ENCODE assay signal across 8 cellular contexts in genomic region chr19:1269065-1269477, GRCh38. TPM values are rescaled to one million over a fixed set of nuclear protein-coding genes. Genes with fewer than 3 reads are reported as not detected.
DNase-seq lines count a peak whose midpoint lies in the region; TF ChIP-seq lines count a peak whose summit lies in the region.

CIRBP (plus strand) TSS chr19:1269332; CDS start chr19:1270934, 1,602 bp downstream.

- peak within 1 kb of the TSS; percentile 67 for H3K27ac ChIP-seq in MM.1S (ENCODE audit: low read length)

- H3K9me2 ChIP-seq in MM.1S (replicated peaks; ENCODE audit: insufficient read depth, low read length) = no peaks in the 10 kb centered on the region

- peak within 1 kb of the TSS; percentile 88 for H3K4me3 Mint-ChIP-seq in nephron progenitor cell
- peak within 1 kb of the TSS; percentile 95 for H3K4me3 Mint-ChIP-seq in stimulated activated naive CD8-positive, alpha-beta T cell treated with anti-CD3 and anti-CD28 coated beads, Interleukin-15, Interleukin-2, amounts not matched to agents 100 ng/mL and 50 ng/mL, for 24 hours

- peaks cover 46% of the 10 kb centered on the region for H3K79me2 ChIP-seq in MM.1S (ENCODE audit: low read length)

- no peaks in the 10 kb centered on the region for H3K9me3 ChIP-seq in MM.1S (replicated peaks; ENCODE audit: insufficient read depth, low read length)

- 0 out of 2 replicates have a peak within 1 kb of the TSS, but pooled peaks have one; percentile 31 for H2AFZ ChIP-seq in MM.1S (ENCODE audit: low read length)

- peak within 1 kb of the TSS; percentile 82 for H3K9ac ChIP-seq in MM.1S (ENCODE audit: low read length)

- H3F3A ChIP-seq in MM.1S (ENCODE audit: insufficient read depth, low read length) = peaks cover 39% of the 10 kb centered on the region

- H3K36me3 Mint-ChIP-seq in nephron progenitor cell (ENCODE audit: low read depth) = peaks cover 34% of the 10 kb centered on the region
- peaks cover 43% of the 10 kb centered on the region for H3K36me3 Mint-ChIP-seq in stimulated activated naive CD8-positive, alpha-beta T cell treated with anti-CD3 and anti-CD28 coated beads, Interleukin-15, Interleukin-2, amounts not matched to agents 100 ng/mL and 50 ng/mL, for 24 hours (ENCODE audit: low read depth)

- peak within 1 kb of the TSS; percentile 96 for H3K27ac Mint-ChIP-seq in nephron progenitor cell
- peak within 1 kb of the TSS; percentile 98 for H3K27ac Mint-ChIP-seq in stimulated activated naive CD8-positive, alpha-beta T cell treated with anti-CD3 and anti-CD28 coated beads, Interleukin-15, Interleukin-2, amounts not matched to agents 100 ng/mL and 50 ng/mL, for 24 hours

- TF ChIP-seq CTCF in MM.1S (IDR thresholded peaks at IDR 0.05; ENCODE audit: low read length) (no peak), fibroblast of pulmonary artery (IDR thresholded peaks at IDR 0.05; ENCODE audit: low read length, missing control alignments) (no peak), nephron progenitor cell (IDR thresholded peaks at IDR 0.05) (no peak)

- peak within 1 kb of the TSS; percentile 88 for H3K4me2 ChIP-seq in MM.1S (ENCODE audit: low read depth, low read length)

- no peaks in the 10 kb centered on the region for H4K20me1 ChIP-seq in MM.1S (ENCODE audit: insufficient read depth, low read length)

- H3K4me1 ChIP-seq in MM.1S (ENCODE audit: low read length) = peaks cover 38% of the 10 kb centered on the region

- H3K36me3 ChIP-seq in H7 (replicated peaks; ENCODE audit: control insufficient read depth, insufficient read depth, low read length) = peaks cover 31% of the 10 kb centered on the region
- peaks cover 29% of the 10 kb centered on the region for H3K36me3 ChIP-seq in MM.1S (replicated peaks; ENCODE audit: insufficient read depth, low read length)

- H3K4me3 ChIP-seq in H7 (ENCODE audit: insufficient read depth, low read depth, low read length) (peak within 1 kb of the TSS; percentile 85), MM.1S (ENCODE audit: low read length) (peak within 1 kb of the TSS; percentile 92), fibroblast of pulmonary artery (replicated peaks; ENCODE audit: low read depth, low read length) (peak within 1 kb of the TSS; percentile 87)

- DNase-seq in ELF-1 (ENCODE audit: low read depth, low spot score) = peak; percentile 99
- DNase-seq in H7 = peak; percentile 100
- DNase-seq in MM.1S = peak; percentile 100
- peak; percentile 93 for DNase-seq in SHP77 treated with DMSO at 0.1 percent for 48 hours (lab: John Stamatoyannopoulos, UW)
- DNase-seq in activated effector memory CD4-positive, alpha-beta T cell treated with Interleukin-2 at 50 U/mL for 16 hours = peak; percentile 99
- peak; percentile 99 for DNase-seq in fibroblast of pulmonary artery (ENCODE audit: low read depth)
- peak; percentile 100 for DNase-seq in nephron progenitor cell

- H3K27me3 ChIP-seq in H7 (ENCODE audit: control insufficient read depth, insufficient read depth, low read length) (peaks cover 3% of the 10 kb centered on the region), MM.1S (replicated peaks; ENCODE audit: insufficient read depth, low read length) (0 out of 2 replicates have a peak, but pooled peaks cover 4% of the 10 kb centered on the region)

- peaks cover 6% of the 10 kb centered on the region for H3K27me3 Mint-ChIP-seq in nephron progenitor cell (ENCODE audit: low read depth, poor library complexity)
- H3K27me3 Mint-ChIP-seq in stimulated activated naive CD8-positive, alpha-beta T cell treated with anti-CD3 and anti-CD28 coated beads, Interleukin-15, Interleukin-2, amounts not matched to agents 100 ng/mL and 50 ng/mL, for 24 hours = no peaks in the 10 kb centered on the region

- H3K9me3 Mint-ChIP-seq in nephron progenitor cell = no peaks in the 10 kb centered on the region
- no peaks in the 10 kb centered on the region for H3K9me3 Mint-ChIP-seq in stimulated activated naive CD8-positive, alpha-beta T cell treated with anti-CD3 and anti-CD28 coated beads, Interleukin-15, Interleukin-2, amounts not matched to agents 100 ng/mL and 50 ng/mL, for 24 hours

- peaks cover 83% of the 10 kb centered on the region for H3K4me1 Mint-ChIP-seq in nephron progenitor cell
- peaks cover 81% of the 10 kb centered on the region for H3K4me1 Mint-ChIP-seq in stimulated activated naive CD8-positive, alpha-beta T cell treated with anti-CD3 and anti-CD28 coated beads, Interleukin-15, Interleukin-2, amounts not matched to agents 100 ng/mL and 50 ng/mL, for 24 hours (ENCODE audit: low read depth)

RNA-seq across cellular contexts. Expression of gene CIRBP, which starts in this region (rescaled TPM):
- 219 and 221 TPM in 2 replicates for total RNA-seq in H7 (2014; rRNA removed; shearing (Covaris generic))

Comparison
In these comparisons a context has a peak if more than half of its experiments do, and no peak if none do; other contexts are left out.
1. Peak in every context shown above with its lines: DNase-seq, H3K4me3 ChIP-seq and H3K27ac ChIP-seq.